In the genomic region with DNA sequence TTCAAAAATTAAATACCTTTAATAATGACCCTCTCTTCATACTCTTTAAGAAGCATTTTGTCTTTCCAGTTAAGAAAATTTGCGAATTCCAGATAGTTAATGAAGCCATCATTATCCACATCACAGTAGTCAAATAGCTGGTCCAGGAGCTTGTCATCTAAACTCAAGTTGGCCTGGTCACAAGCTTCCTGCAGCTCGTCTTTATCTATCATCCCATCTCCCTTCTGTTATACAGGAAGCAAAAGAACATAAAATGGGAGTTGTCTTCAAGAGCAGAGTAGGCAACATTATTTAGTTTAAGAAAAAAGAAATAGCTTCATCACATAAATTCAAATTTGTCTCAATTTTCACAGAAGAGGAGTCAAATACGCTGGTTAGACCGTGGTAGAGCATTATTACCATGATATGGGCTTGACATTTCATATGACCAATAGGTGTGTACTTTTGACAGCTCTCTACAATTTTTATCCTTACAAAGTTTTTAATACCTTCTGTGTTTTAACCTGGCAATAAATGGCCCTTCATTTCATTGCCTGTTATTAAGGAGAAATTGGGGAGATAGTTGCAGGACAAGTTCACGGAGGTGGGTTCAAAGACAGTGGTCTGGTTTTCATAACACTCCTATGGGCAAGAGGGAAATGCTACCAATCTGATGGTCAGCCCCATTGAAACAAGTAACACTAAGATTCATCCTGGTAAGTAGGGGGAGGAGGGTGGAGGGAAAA, we compare ENCODE assay signal across 11 cellular contexts. TPM values are rescaled to one million over a fixed set of nuclear protein-coding genes. Genes with fewer than 3 reads are reported as not detected.
DNase-seq lines count a peak whose midpoint lies in the region; ATAC-seq and TF ChIP-seq lines count a peak whose summit lies in the region.
"Had no signal": no experiment of that assay in that cellular context is flagged by ENCODE, and none has a peak within 500 bp of the region (broad histone marks: within the 10 kb centered on the region; RNA-seq: fewer than 3 reads in every experiment).

No MANE protein-coding gene starts in this region.

- H3K27ac ChIP-seq in PC-9, result peak overlapping the region; percentile 85
- H3K27ac ChIP-seq in cingulate gyrus (ENCODE audit: low read depth, low read length), result peak overlapping the region; percentile 1
- peak overlapping the region; percentile 89 for H3K27ac ChIP-seq in mesenchymal stem cell (ENCODE audit: low read length, poor library complexity, severe bottlenecking)
- peak overlapping the region in 3 of 4 donors; percentile 60 to 79 (median 62) for H3K27ac ChIP-seq in tibial nerve
- peak overlapping the region in 2 of 4 donors; percentile 66 to 74 for H3K27ac ChIP-seq in body of pancreas

- peaks cover 19% of the 10 kb centered on the region for H3F3A ChIP-seq in PC-9 (ENCODE audit: insufficient read depth, low read depth)

- H2AFZ ChIP-seq in PC-9, result peak overlapping the region; percentile 8
- no peak overlapping the region for H2AFZ ChIP-seq in mesenchymal stem cell (ENCODE audit: low read depth, low read length)

- POLR2A ChIA-PET in PC-9 (lab: Charles Lee; ENCODE audit: unreplicated experiment), result interaction anchor here (0.6 kb wide), 1 partner anchor 298 kb away, joined by 4 read pairs; the partner anchor contains the start of gene SGO1

- no peak for TF ChIP-seq EP300 in tibial nerve (IDR thresholded peaks at IDR 0.05)

- BruUV-seq in PC-9 (replicated peaks; lab: Mats Ljungman, UMichigan), result TSS peak; percentile 96

- H3K27me3 ChIP-seq in PC-9 (ENCODE audit: insufficient read depth, low read depth) (no peaks in the 10 kb centered on the region), mesenchymal stem cell (ENCODE audit: control insufficient read depth in 1 of 2, insufficient read depth in 1 of 2, low read length in 2 of 2) (no peaks in the 10 kb centered on the region), tibial nerve (no peaks in the 10 kb centered on the region), body of pancreas (no peaks in the 10 kb centered on the region)

- no peak overlapping the region for H2BK15ac ChIP-seq in mesenchymal stem cell (ENCODE audit: low read depth, poor library complexity, severe bottlenecking)

- H2BK12ac ChIP-seq in mesenchymal stem cell (ENCODE audit: low read length in 2 of 2), result no peak overlapping the region

- ATAC-seq in body of pancreas, result no peak

- H2AK5ac ChIP-seq in mesenchymal stem cell (ENCODE audit: low read length, severe bottlenecking), result no peak overlapping the region

- 31% methylated on average over 3 of the region's 5 CpGs for WGBS in mesenchymal stem cell
- 81 to 82% methylated on average over 5 of the region's 5 CpGs for WGBS in tibial nerve, 2 donors
- WGBS in body of pancreas, 2 donors, result 65 to 70% methylated on average over 5 of the region's 5 CpGs

- CTCF ChIA-PET in PC-9 (lab: Charles Lee), result no interaction called here

- H3K36me3 ChIP-seq in PC-9 (ENCODE audit: low read depth), result no peaks in the 10 kb centered on the region
- no peaks in the 10 kb centered on the region for H3K36me3 ChIP-seq in mesenchymal stem cell (ENCODE audit: control insufficient read depth in 1 of 2, insufficient read depth in 2 of 2, low read depth in 1 of 2, low read length in 2 of 2)
- no peaks in the 10 kb centered on the region for H3K36me3 ChIP-seq in tibial nerve
- H3K36me3 ChIP-seq in body of pancreas (replicated peaks in 1 of 2; ENCODE audit: insufficient read depth in 1 of 2, low read depth in 2 of 2), result no peaks in the 10 kb centered on the region

- H3K23ac ChIP-seq in mesenchymal stem cell (ENCODE audit: low read length in 2 of 2), result no peak overlapping the region

- H4K8ac ChIP-seq in mesenchymal stem cell (ENCODE audit: low read length), result peak overlapping the region; percentile 27

- H3K18ac ChIP-seq in mesenchymal stem cell (ENCODE audit: low read depth in 1 of 2, low read length in 2 of 2), result peak overlapping the region; percentile 31 to 75

- peak overlapping the region; percentile 33 for H2BK5ac ChIP-seq in mesenchymal stem cell (ENCODE audit: low read depth, low read length, poor library complexity, severe bottlenecking)

- no peaks in the 10 kb centered on the region for H3K79me1 ChIP-seq in mesenchymal stem cell (replicated peaks; ENCODE audit: low read length, poor library complexity, severe bottlenecking)

- peaks cover 28% of the 10 kb centered on the region for H3K4me1 ChIP-seq in PC-9 (replicated peaks; ENCODE audit: insufficient read depth)
- peaks cover 8% of the 10 kb centered on the region for H3K4me1 ChIP-seq in mesenchymal stem cell (ENCODE audit: control insufficient read depth, insufficient read depth, low read depth, low read length)
- H3K4me1 ChIP-seq in tibial nerve, result peaks cover 0 to 17% (median 3%) of the 10 kb centered on the region in 4 donors
- H3K4me1 ChIP-seq in body of pancreas, result peaks cover 9% of the 10 kb centered on the region

- H3K9ac ChIP-seq in mesenchymal stem cell (ENCODE audit: low read length), result peak overlapping the region; percentile 48

- H3K4me3 ChIP-seq in PC-9 (peak overlapping the region; percentile 12; the same call in 1 of the 2 replicates), mesenchymal stem cell (ENCODE audit: insufficient read depth in 1 of 2, low read depth in 1 of 2, low read length in 2 of 2) (peak overlapping the region in 1 of 2 experiments; percentile 56), tibial nerve (peak overlapping the region in 1 of 4 donors; percentile 4), body of pancreas (no peak overlapping the region)

- intact Hi-C loops in PC-9 (cut with micrococcal nuclease; ENCODE audit: unreplicated experiment), result loop anchor here (1.0 to 10.0 kb wide), 7 partner anchors 44 to 744 kb away; partner anchors contain the start of genes EFHB, KAT2B, KCNH8 and RAB5A
- intact Hi-C loops in body of pancreas (cut with DNase I), result no loop called here

- no peaks in the 10 kb centered on the region for H3K9me3 ChIP-seq in PC-9 (ENCODE audit: insufficient read depth, low read depth)
- no peaks in the 10 kb centered on the region for H3K9me3 ChIP-seq in mesenchymal stem cell (ENCODE audit: control insufficient read depth, low read length)
- H3K9me3 ChIP-seq in tibial nerve, result no peaks in the 10 kb centered on the region
- no peaks in the 10 kb centered on the region for H3K9me3 ChIP-seq in body of pancreas

- no peak overlapping the region for H4K91ac ChIP-seq in mesenchymal stem cell (ENCODE audit: low read length)

- no peak overlapping the region for H3K14ac ChIP-seq in mesenchymal stem cell (ENCODE audit: low read length in 2 of 2)

- no peak for DNase-seq in PC-9
- DNase-seq in mesenchymal stem cell, result peak; percentile 29
- no peak for DNase-seq in tibial nerve (ENCODE audit: low spot score in 2 of 2)
- no peak for DNase-seq in kidney glomerular epithelial cell (lab: John Stamatoyannopoulos, UW)
- DNase-seq in body of pancreas, result no peak
- DNase-seq in NCI-H146 treated with DMSO at 0.1 percent for 48 hours (lab: John Stamatoyannopoulos, UW; ENCODE audit: unreplicated experiment), result no peak
- DNase-seq: activated CD4-positive, alpha-beta T cell treated with anti-CD3 and anti-CD28 coated beads, Interleukin-2, amount 10 ng/mL, durations not matched to agents 24 days and 14 days; activated naive CD4-positive, alpha-beta T cell treated with anti-CD3 and anti-CD28 coated beads, Interleukin-2, amount 50 U/mL, for 16 hours; DND-41; retina had no signal

- H4K20me1 ChIP-seq in PC-9 (ENCODE audit: insufficient read depth), result no peaks in the 10 kb centered on the region

- no peaks in the 10 kb centered on the region for H3K79me2 ChIP-seq in PC-9 (ENCODE audit: low read depth)

- H3K9me2 ChIP-seq in PC-9 (ENCODE audit: insufficient read depth), result no peaks in the 10 kb centered on the region

- TF ChIP-seq CTCF in PC-9 (conservative IDR thresholded peaks at IDR 0.05), result no peak
- TF ChIP-seq CTCF in tibial nerve (IDR thresholded peaks at IDR 0.05), result no peak
- TF ChIP-seq CTCF in body of pancreas (IDR thresholded peaks at IDR 0.05), result no peak

- no peak overlapping the region for H3K4ac ChIP-seq in mesenchymal stem cell (ENCODE audit: low read depth in 1 of 2, low read length in 2 of 2)

- no peak overlapping the region for H2BK120ac ChIP-seq in mesenchymal stem cell (ENCODE audit: low read depth, low read length)

- TF ChIP-seq POLR2A in tibial nerve (IDR thresholded peaks at IDR 0.05), result no peak
- no peak for TF ChIP-seq POLR2A in body of pancreas (IDR thresholded peaks at IDR 0.05)

- peak overlapping the region; percentile 56 for H3K4me2 ChIP-seq in PC-9
- H3K4me2 ChIP-seq in mesenchymal stem cell (ENCODE audit: low read length, poor library complexity, severe bottlenecking), result no peak overlapping the region

RNA-seq across cellular contexts. Expression of gene EFHB, which starts 45.4 kb away (rescaled TPM):
- total RNA-seq in PC-9 (2021), result 1.5 and 2.8 TPM in 2 replicates
- 0.54 TPM for polyA plus RNA-seq in mesenchymal stem cell (2013, experiment 1 of 2)
- polyA plus RNA-seq in mesenchymal stem cell (2013, experiment 2 of 2), result 0.82 TPM
- total RNA-seq in tibial nerve, result 1 to 10 TPM in 3 of 4 donors, under 1 TPM in 1; 0.63 to 4.4 (median 1.8) TPM
- total RNA-seq in body of pancreas, result 1 to 10 TPM in 1 of 2 donors, not detected in 1; 1.3 TPM

RNA-seq across cellular contexts. Expression of gene RAB5A, which starts 58.3 kb away (rescaled TPM):
- total RNA-seq in PC-9 (2021) (62.7 and 65.1 TPM in 2 replicates), tibial nerve (10 to 100 TPM; 47.7 to 83.0 (median 53.2) TPM), body of pancreas (10 to 100 TPM; 30.6 to 35.3 TPM)
- polyA plus RNA-seq in mesenchymal stem cell (2013, experiment 1 of 2), result 61.2 TPM
- 61.5 TPM for polyA plus RNA-seq in mesenchymal stem cell (2013, experiment 2 of 2)
